9 cellular contexts compared by ENCODE assay signal in genomic region chr22:46090051-46090591, GRCh38.
A peak's percentile ranks its signal among the peaks of the same experiment; 100 is the strongest.
DNase-seq lines count a peak whose midpoint lies in the region; ATAC-seq and FAIRE-seq lines count a peak whose summit lies in the region.
"Had no signal": no experiment of that assay in that cellular context is flagged by ENCODE, and none has a peak within 500 bp of the region (broad histone marks: within the 10 kb centered on the region; RNA-seq: fewer than 3 reads in every experiment).

No MANE protein-coding gene starts in this region.

- H3K36me3 ChIP-seq in esophagus (ENCODE audit: control insufficient read depth in 2 of 2, insufficient read depth in 2 of 2, low read length in 1 of 2) (peaks cover 0 to 57% of the 10 kb centered on the region in 2 donors), muscle layer of colon (ENCODE audit: insufficient read depth, low read length) (peaks cover 32% of the 10 kb centered on the region), aorta (ENCODE audit: control insufficient read depth in 1 of 2, insufficient read depth in 2 of 2, low read length in 1 of 2) (peaks cover 0 to 2% of the 10 kb centered on the region in 2 donors)

- no peaks in the 10 kb centered on the region for H3K9me3 Mint-ChIP-seq in activated naive CD4-positive, alpha-beta T cell treated with anti-CD3 and anti-CD28 coated beads, Interleukin-2, amount 50 U/mL, for 24 hours

- FAIRE-seq in HTR-8/SVneo (lab: Jason Lieb, UNC), result no peak

- peak overlapping the region; percentile 37 for H3K9ac ChIP-seq in muscle layer of colon (ENCODE audit: low read length)

- DNase-seq in activated naive CD4-positive, alpha-beta T cell treated with anti-CD3 and anti-CD28 coated beads, Interleukin-2, amount 50 U/mL, for 16 hours, result no peak
- DNase-seq in aorta (peak; percentile 56 to 82), HTR-8/SVneo (ENCODE audit: insufficient read length, low spot score) (no peak)
- DNase-seq: AML-193 had no signal

- ATAC-seq in aorta (ENCODE audit: low FRiP score) (no peak), HG03521 (IDR thresholded peaks at IDR 0.05; ENCODE audit: unreplicated experiment) (no peak), GM21786 (IDR thresholded peaks at IDR 0.05; ENCODE audit: unreplicated experiment) (no peak)

- intact Hi-C loops in aorta (cut with DNase I), result no loop called here

- H3K27ac ChIP-seq in esophagus (ENCODE audit: low read depth in 2 of 2, low read length in 1 of 2) (peak overlapping the region; percentile 97 to 98), muscle layer of colon (ENCODE audit: low read depth, low read length) (peak overlapping the region; percentile 96), aorta (ENCODE audit: low read depth in 1 of 2, low read length in 2 of 2) (peak overlapping the region; percentile 68 to 71)

- H3K4me1 ChIP-seq in esophagus (ENCODE audit: control insufficient read depth in 2 of 2, insufficient read depth in 2 of 2, low read length in 1 of 2) (peaks cover 12 to 69% of the 10 kb centered on the region in 2 donors), muscle layer of colon (ENCODE audit: insufficient read depth, low read length) (peaks cover 99% of the 10 kb centered on the region), aorta (ENCODE audit: control insufficient read depth in 1 of 2, insufficient read depth in 2 of 2, low read length in 2 of 2) (peaks cover 0 to 6% of the 10 kb centered on the region in 2 donors)

- no peak overlapping the region for H3K4me3 ChIP-seq in esophagus (ENCODE audit: low read depth in 1 of 2, low read length in 2 of 2)
- H3K4me3 ChIP-seq in muscle layer of colon (ENCODE audit: low read depth in 1 of 2, low read length in 2 of 2), result no peak overlapping the region
- H3K4me3 ChIP-seq in aorta (ENCODE audit: low read length in 2 of 2), result no peak overlapping the region

- 36% methylated on average over 22 of the region's 22 CpGs for WGBS in esophagus, 2 donors
- 49 to 50% methylated on average over 22 of the region's 22 CpGs for WGBS in aorta, 2 donors

- no peaks in the 10 kb centered on the region for H3K36me3 Mint-ChIP-seq in activated naive CD4-positive, alpha-beta T cell treated with anti-CD3 and anti-CD28 coated beads, Interleukin-2, amount 50 U/mL, for 24 hours

- H3K27me3 ChIP-seq in esophagus (ENCODE audit: control insufficient read depth in 1 of 2, insufficient read depth in 2 of 2, low read length in 2 of 2) (no peaks in the 10 kb centered on the region), muscle layer of colon (ENCODE audit: control insufficient read depth in 1 of 2, insufficient read depth in 2 of 2, low read length in 2 of 2) (no peaks in the 10 kb centered on the region), aorta (ENCODE audit: control insufficient read depth in 1 of 2, insufficient read depth in 2 of 2, low read length in 1 of 2) (no peaks in the 10 kb centered on the region)

- H3K4me1 Mint-ChIP-seq in activated naive CD4-positive, alpha-beta T cell treated with anti-CD3 and anti-CD28 coated beads, Interleukin-2, amount 50 U/mL, for 24 hours, result peaks cover 11% of the 10 kb centered on the region

- H3K27me3 Mint-ChIP-seq in activated naive CD4-positive, alpha-beta T cell treated with anti-CD3 and anti-CD28 coated beads, Interleukin-2, amount 50 U/mL, for 24 hours, result no peaks in the 10 kb centered on the region

- peak overlapping the region; percentile 30 for H3K27ac Mint-ChIP-seq in activated naive CD4-positive, alpha-beta T cell treated with anti-CD3 and anti-CD28 coated beads, Interleukin-2, amount 50 U/mL, for 24 hours

- H3K4me3 Mint-ChIP-seq in activated naive CD4-positive, alpha-beta T cell treated with anti-CD3 and anti-CD28 coated beads, Interleukin-2, amount 50 U/mL, for 24 hours, result no peak overlapping the region

- no peaks in the 10 kb centered on the region for H3K9me3 ChIP-seq in esophagus (ENCODE audit: control insufficient read depth in 2 of 2, insufficient read depth in 1 of 2, low read depth in 1 of 2, low read length in 1 of 2)
- H3K9me3 ChIP-seq in muscle layer of colon (ENCODE audit: low read length), result no peaks in the 10 kb centered on the region
- H3K9me3 ChIP-seq in aorta (ENCODE audit: control insufficient read depth, low read length), result no peaks in the 10 kb centered on the region

Comparison
In these comparisons a context has a peak if more than half of its experiments do, and no peak if none do; other contexts are left out.
1. DNase-seq: peak in aorta (2 of 2); none in activated naive CD4-positive, alpha-beta T cell treated with anti-CD3 and anti-CD28 coated beads, Interleukin-2, amount 50 U/mL, for 16 hours (single experiment) and HTR-8/SVneo (single experiment).
2. Peak in every context shown above with its lines, with median percentiles within 50 percentile points of each other: H3K27ac ChIP-seq.